In the genomic region with DNA sequence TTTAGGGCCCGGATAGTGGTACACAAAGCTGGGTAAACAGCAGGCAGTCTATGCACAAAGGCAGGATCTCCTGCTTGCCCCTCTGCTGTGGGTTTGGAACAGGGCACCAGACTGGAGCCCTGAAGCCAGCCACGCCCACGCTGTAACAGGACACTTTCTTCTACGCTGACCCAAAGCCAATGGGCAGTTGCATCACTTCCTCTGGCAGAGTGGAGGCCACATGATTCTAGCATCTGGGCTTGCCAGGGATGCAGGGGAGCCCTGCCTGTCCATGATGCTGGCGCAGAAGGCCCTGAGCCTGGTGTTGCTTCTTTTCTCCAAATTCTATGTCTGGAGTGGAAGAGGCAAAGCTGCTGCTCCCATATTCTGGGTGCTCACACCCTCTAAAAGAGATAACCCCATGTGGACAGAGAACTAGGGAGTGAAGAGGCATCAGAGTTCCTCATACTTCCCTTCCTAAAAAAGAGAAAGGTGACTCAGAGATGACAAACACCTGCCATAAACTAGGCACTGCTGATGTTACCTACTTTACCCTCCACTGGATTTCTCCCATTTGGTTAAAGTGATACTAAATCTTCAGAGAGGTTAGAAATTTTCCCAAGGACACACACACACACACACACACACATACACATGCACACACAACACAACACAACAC, we compare ENCODE assay signal across 8 cellular contexts.
DNase-seq lines count a peak whose midpoint lies in the region; ATAC-seq and TF ChIP-seq lines count a peak whose summit lies in the region.

No MANE protein-coding gene starts in this region.

- H3K4me1 Mint-ChIP-seq in naive thymus-derived CD4-positive, alpha-beta T cell = no peaks in the 10 kb centered on the region
- peaks cover under 1 to 5% of the 10 kb centered on the region in 2 donors for H3K4me1 Mint-ChIP-seq in stimulated activated naive B cell treated with anti-CD40 and anti-IgM and Interleukin-4, amounts not matched to agents 10 μg/mL and 1 μg/mL and 100 μg/mL, for 72 hours

- H3K4me3 ChIP-seq in fibroblast of lung (replicated peaks in 1 of 4; ENCODE audit: control extremely low read depth in 1 of 4, insufficient read depth in 1 of 4, low read depth in 3 of 4, low read length in 4 of 4) = no peak overlapping the region
- H3K4me3 ChIP-seq in naive thymus-derived CD4-positive, alpha-beta T cell (ENCODE audit: low read length) = no peak overlapping the region

- no peaks in the 10 kb centered on the region for H4K20me1 ChIP-seq in fibroblast of lung (ENCODE audit: control insufficient read depth, extremely low read depth, insufficient read depth, low read length)

- peaks cover 0 to 9% (median 0%) of the 10 kb centered on the region in 11 donors for H3K9me3 Mint-ChIP-seq in naive thymus-derived CD4-positive, alpha-beta T cell
- H3K9me3 Mint-ChIP-seq in stimulated activated naive B cell treated with anti-CD40 and anti-IgM and Interleukin-4, amounts not matched to agents 10 μg/mL and 1 μg/mL and 100 μg/mL, for 72 hours = peaks cover 3% of the 10 kb centered on the region in 2 donors

- POLR2A ChIA-PET in HEK293T (lab: Yijun Ruan, JAX) = no interaction called here
- POLR2A ChIA-PET in naive thymus-derived CD4-positive, alpha-beta T cell (lab: Charles Lee) = no interaction called here

- H3K27me3 ChIP-seq in fibroblast of lung (ENCODE audit: control insufficient read depth, insufficient read depth, low read length) = no peaks in the 10 kb centered on the region
- H3K27me3 ChIP-seq in naive thymus-derived CD4-positive, alpha-beta T cell (ENCODE audit: control insufficient read depth in 2 of 2, insufficient read depth in 2 of 2, low read length in 2 of 2) = no peaks in the 10 kb centered on the region

- no peak overlapping the region for H3K4me3 Mint-ChIP-seq in naive thymus-derived CD4-positive, alpha-beta T cell
- H3K4me3 Mint-ChIP-seq in stimulated activated naive B cell treated with anti-CD40 and anti-IgM and Interleukin-4, amounts not matched to agents 10 μg/mL and 1 μg/mL and 100 μg/mL, for 72 hours = no peak overlapping the region

- TF ChIP-seq CTCF in fibroblast of lung (conservative IDR thresholded peaks at IDR 0.05 in 1 of 2, IDR thresholded peaks at IDR 0.05 in 1 of 2; ENCODE audit: low read depth in 1 of 2, low read length in 2 of 2) = no peak

- ATAC-seq in naive thymus-derived CD4-positive, alpha-beta T cell = peak; percentile 63
- no peak for ATAC-seq in HG03457 (IDR thresholded peaks at IDR 0.05; ENCODE audit: unreplicated experiment)
- no peak for ATAC-seq in stimulated activated naive B cell treated with anti-CD40 and anti-IgM and Interleukin-4, amounts not matched to agents 10 μg/mL and 1 μg/mL and 100 μg/mL, for 72 hours (replicated peaks)

- H3K4me2 ChIP-seq in fibroblast of lung (ENCODE audit: extremely low read depth, insufficient read depth, low read length) = peak overlapping the region; percentile 38

- H3K27ac Mint-ChIP-seq in naive thymus-derived CD4-positive, alpha-beta T cell = no peak overlapping the region
- H3K27ac Mint-ChIP-seq in stimulated activated naive B cell treated with anti-CD40 and anti-IgM and Interleukin-4, amounts not matched to agents 10 μg/mL and 1 μg/mL and 100 μg/mL, for 72 hours = no peak overlapping the region

- intact Hi-C loops in naive thymus-derived CD4-positive, alpha-beta T cell (cut with micrococcal nuclease) = no loop called here

- H3K4me1 ChIP-seq in fibroblast of lung (ENCODE audit: control insufficient read depth, extremely low read depth, insufficient read depth, low read length) = peaks cover 26% of the 10 kb centered on the region
- H3K4me1 ChIP-seq in naive thymus-derived CD4-positive, alpha-beta T cell (ENCODE audit: control insufficient read depth in 2 of 2, insufficient read depth in 2 of 2, low read length in 2 of 2) = no peaks in the 10 kb centered on the region

- no peaks in the 10 kb centered on the region for H3K9me3 ChIP-seq in fibroblast of lung (ENCODE audit: control insufficient read depth, insufficient read depth, low read depth, low read length)
- no peaks in the 10 kb centered on the region for H3K9me3 ChIP-seq in naive thymus-derived CD4-positive, alpha-beta T cell (ENCODE audit: control insufficient read depth in 2 of 3, low read length in 3 of 3)

- peak overlapping the region; percentile 16 for H3K9ac ChIP-seq in fibroblast of lung (ENCODE audit: insufficient read depth, low read length)

- H3K36me3 ChIP-seq in fibroblast of lung (ENCODE audit: control insufficient read depth, insufficient read depth, low read length) = no peaks in the 10 kb centered on the region
- no peaks in the 10 kb centered on the region for H3K36me3 ChIP-seq in naive thymus-derived CD4-positive, alpha-beta T cell (ENCODE audit: control insufficient read depth in 2 of 3, insufficient read depth in 3 of 3, low read length in 3 of 3)

- CTCF ChIA-PET in HEK293T (lab: Yijun Ruan, JAX) = no interaction called here
- CTCF ChIA-PET in naive thymus-derived CD4-positive, alpha-beta T cell (lab: Charles Lee) = no interaction called here

- peak; percentile 15 for DNase-seq in HEK293T (ENCODE audit: extremely low spot score)
- DNase-seq in SHP77 (lab: John Stamatoyannopoulos, UW) = peak; percentile 89 to 94
- DNase-seq in fibroblast of lung (ENCODE audit: low read depth in 2 of 2) = peak; percentile 94 to 97
- DNase-seq in naive thymus-derived CD4-positive, alpha-beta T cell = peak in 1 of 9 donors; percentile 9
- DNase-seq in NK-92 (lab: John Stamatoyannopoulos, UW; ENCODE audit: unreplicated experiment) = no peak
- no peak for DNase-seq in stimulated activated CD8-positive, alpha-beta memory T cell treated with anti-CD3 and anti-CD28 coated beads, Interleukin-4, amount 100 ng/mL, for 48 hours
- DNase-seq in stimulated activated naive B cell treated with anti-CD40 and anti-IgM and Interleukin-4, amounts not matched to agents 10 μg/mL and 1 μg/mL and 100 μg/mL, for 72 hours = no peak

- H3K79me2 ChIP-seq in fibroblast of lung (ENCODE audit: control insufficient read depth, insufficient read depth, low read length) = no peaks in the 10 kb centered on the region

- H2AFZ ChIP-seq in fibroblast of lung (ENCODE audit: low read length) = no peak overlapping the region

- no peaks in the 10 kb centered on the region for H3K27me3 Mint-ChIP-seq in naive thymus-derived CD4-positive, alpha-beta T cell
- peaks cover 0 to 3% of the 10 kb centered on the region in 2 donors for H3K27me3 Mint-ChIP-seq in stimulated activated naive B cell treated with anti-CD40 and anti-IgM and Interleukin-4, amounts not matched to agents 10 μg/mL and 1 μg/mL and 100 μg/mL, for 72 hours

- no peaks in the 10 kb centered on the region for H3K36me3 Mint-ChIP-seq in naive thymus-derived CD4-positive, alpha-beta T cell
- no peaks in the 10 kb centered on the region for H3K36me3 Mint-ChIP-seq in stimulated activated naive B cell treated with anti-CD40 and anti-IgM and Interleukin-4, amounts not matched to agents 10 μg/mL and 1 μg/mL and 100 μg/mL, for 72 hours

- peak overlapping the region; percentile 79 for H3K27ac ChIP-seq in fibroblast of lung (ENCODE audit: insufficient read depth, low read length)
- H3K27ac ChIP-seq in naive thymus-derived CD4-positive, alpha-beta T cell (ENCODE audit: low read depth, low read length) = no peak overlapping the region

TF ChIP-seq in HEK293T, 16 proteins besides CTCF, POLR2A, EP300 and RAD21:
- TF ChIP-seq LEF1 (IDR thresholded peaks at IDR 0.05; ENCODE audit: borderline replicate concordance) (no peak), ZNF384 (IDR thresholded peaks at IDR 0.05) (no peak), FOXM1 (IDR thresholded peaks at IDR 0.05; ENCODE audit: borderline replicate concordance) (no peak), NFRKB (IDR thresholded peaks at IDR 0.05) (no peak)

Comparison
In these comparisons a context has a peak if more than half of its experiments do, and no peak if none do; other contexts are left out.
1. DNase-seq: peak in HEK293T (single experiment), SHP77 (2 of 2) and fibroblast of lung (2 of 2); none in NK-92 (single experiment), stimulated activated CD8-positive, alpha-beta memory T cell treated with anti-CD3 and anti-CD28 coated beads, Interleukin-4, amount 100 ng/mL, for 48 hours (single experiment) and stimulated activated naive B cell treated with anti-CD40 and anti-IgM and Interleukin-4, amounts not matched to agents 10 μg/mL and 1 μg/mL and 100 μg/mL, for 72 hours (single experiment).